Comparison of ENCODE assay signal across 17 cellular contexts in genomic region chr19:35858311-35858710, GRCh38. TPM values are rescaled to one million over a fixed set of nuclear protein-coding genes. Genes with fewer than 3 reads are reported as not detected.
"Had no signal": no experiment of that assay in that cellular context is flagged by ENCODE, and none has a peak within 500 bp of the region (broad histone marks: within the 10 kb centered on the region; RNA-seq: fewer than 3 reads in every experiment).

No MANE protein-coding gene starts in this region.

- H3K4me3 Mint-ChIP-seq: activated CD4-positive, alpha-beta T cell treated with anti-CD3 and anti-CD28 coated beads for 36 hours; activated CD8-positive, alpha-beta T cell treated with anti-CD3 and anti-CD28 coated beads for 36 hours; endodermal cell had no signal

- H3K9me3 Mint-ChIP-seq: activated CD8-positive, alpha-beta T cell treated with anti-CD3 and anti-CD28 coated beads for 36 hours; endodermal cell had no signal

- H3K27ac Mint-ChIP-seq: activated CD4-positive, alpha-beta T cell treated with anti-CD3 and anti-CD28 coated beads for 36 hours; activated CD8-positive, alpha-beta T cell treated with anti-CD3 and anti-CD28 coated beads for 36 hours; endodermal cell; naive B cell had no signal

- ATAC-seq: activated CD4-positive, alpha-beta T cell treated with anti-CD3 and anti-CD28 coated beads for 36 hours; activated CD8-positive, alpha-beta T cell treated with anti-CD3 and anti-CD28 coated beads for 36 hours; sciatic nerve had no signal

- DNase-seq: activated CD4-positive, alpha-beta T cell treated with anti-CD3 and anti-CD28 coated beads for 36 hours; activated CD8-positive, alpha-beta T cell treated with anti-CD3 and anti-CD28 coated beads for 36 hours; activated naive CD4-positive, alpha-beta T cell; adrenal gland; dorsolateral prefrontal cortex; endodermal cell; islet precursor cell; naive B cell; SK-N-SH; stomach; T-helper 1 cell; testis had no signal

RNA-seq across cellular contexts. Expression of gene KIRREL2, which starts 1.6 kb away (rescaled TPM):
- total RNA-seq: lung microvascular endothelial cell, osteocyte, urinary bladder had no signal

RNA-seq across cellular contexts. Expression of gene NPHS1, which starts 6.0 kb away (rescaled TPM):
- total RNA-seq: activated CD4-positive, alpha-beta T cell treated with anti-CD3 and anti-CD28 coated beads for 36 hours; activated CD8-positive, alpha-beta T cell treated with anti-CD3 and anti-CD28 coated beads for 36 hours; lung microvascular endothelial cell; mononuclear cell; osteocyte; sciatic nerve had no signal

RNA-seq across cellular contexts. Expression of gene APLP1, which starts 10.1 kb away (rescaled TPM):
- total RNA-seq: mononuclear cell had no signal
